Comparison of ENCODE assay signal across 1 cellular context in genomic region chr6:145836170-145836569, GRCh38.
TF ChIP-seq lines count a peak whose summit lies in the region.

No MANE protein-coding gene starts in this region.

TF ChIP-seq in SK-N-SH, 30 proteins besides CTCF, POLR2A, EP300 and RAD21 (continued from another document):
- TF ChIP-seq PBX3 (IDR thresholded peaks at IDR 0.05), result peak; percentile 60
TF ChIP-seq in SK-N-SH: peak in this region for 4.
